Comparison of ENCODE assay signal across 1 cellular context in genomic region chr1:229403573-229403972, GRCh38.
TF ChIP-seq lines count a peak whose summit lies in the region.

No MANE protein-coding gene starts in this region.

TF ChIP-seq in HCT116, 20 proteins besides CTCF, POLR2A, EP300 and RAD21:
- TF ChIP-seq EGR1 (IDR thresholded peaks at IDR 0.05; ENCODE audit: low read depth), result no peak
- TF ChIP-seq ZFX (IDR thresholded peaks at IDR 0.05), result no peak
- TF ChIP-seq EZH2phosphoT487 (IDR thresholded peaks at IDR 0.05; ENCODE audit: borderline replicate concordance), result no peak
- no peak for TF ChIP-seq FOSL1 (IDR thresholded peaks at IDR 0.05; ENCODE audit: low read depth)
- TF ChIP-seq SRF (IDR thresholded peaks at IDR 0.05; ENCODE audit: low read depth), result no peak
- TF ChIP-seq CBX3 (IDR thresholded peaks at IDR 0.05; ENCODE audit: low read depth), result no peak
- no peak for TF ChIP-seq TCF7L2 (IDR thresholded peaks at IDR 0.05; ENCODE audit: borderline replicate concordance, extremely low read depth, insufficient read depth, insufficient read length)
- TF ChIP-seq SIN3A (IDR thresholded peaks at IDR 0.05; ENCODE audit: low read depth), result no peak
- TF ChIP-seq ATF3 (IDR thresholded peaks at IDR 0.05), result no peak
- no peak for TF ChIP-seq POLR2AphosphoS5 (IDR thresholded peaks at IDR 0.05; ENCODE audit: low read depth, low read length)
- no peak for TF ChIP-seq EZH2 (IDR thresholded peaks at IDR 0.05)
- TF ChIP-seq MAX (IDR thresholded peaks at IDR 0.05), result no peak
- TF ChIP-seq REST (IDR thresholded peaks at IDR 0.05; ENCODE audit: low read depth), result no peak
- TF ChIP-seq CEBPB (IDR thresholded peaks at IDR 0.05; ENCODE audit: low read depth), result no peak
